18 cellular contexts compared by ENCODE assay signal in genomic region chr6:40932366-40932765, GRCh38.
"Had no signal": no experiment of that assay in that cellular context is flagged by ENCODE, and none has a peak within 500 bp of the region (broad histone marks: within the 10 kb centered on the region; RNA-seq: fewer than 3 reads in every experiment).

No MANE protein-coding gene starts in this region.

- H3K27ac ChIP-seq: adrenal gland, gastrocnemius medialis, neutrophil, parathyroid adenoma, thyroid gland had no signal

- H3K27me3 ChIP-seq: adrenal gland, gastrocnemius medialis, thyroid gland had no signal

- H2AFZ ChIP-seq: parathyroid adenoma had no signal

- ATAC-seq: activated T-cell treated with anti-CD3 and anti-CD28 coated beads, Interleukin-2, amount 50 U/mL, for 4 hours; gastrocnemius medialis; mucosa of descending colon; naive thymus-derived CD4-positive, alpha-beta T cell; stimulated activated naive B cell treated with anti-CD40 and anti-IgM and Interleukin-4, amounts not matched to agents 10 μg/mL and 1 μg/mL and 100 μg/mL, for 72 hours; T-cell had no signal

- FAIRE-seq: colon had no signal

- H3K9me3 Mint-ChIP-seq: activated naive CD4-positive, alpha-beta T cell treated with anti-CD3 and anti-CD28 coated beads, Interleukin-2, amount 50 U/mL, for 24 hours; activated T-cell treated with anti-CD3 and anti-CD28 coated beads, Interleukin-2, amount 50 U/mL, for 4 hours; naive thymus-derived CD4-positive, alpha-beta T cell; stimulated activated naive B cell treated with anti-CD40 and anti-IgM and Interleukin-4, amounts not matched to agents 10 μg/mL and 1 μg/mL and 100 μg/mL, for 72 hours; T-cell had no signal

- H3K36me3 ChIP-seq: adrenal gland, gastrocnemius medialis, neutrophil, thyroid gland had no signal

- H3K4me1 Mint-ChIP-seq: activated naive CD4-positive, alpha-beta T cell treated with anti-CD3 and anti-CD28 coated beads, Interleukin-2, amount 50 U/mL, for 24 hours; naive thymus-derived CD4-positive, alpha-beta T cell; stimulated activated naive B cell treated with anti-CD40 and anti-IgM and Interleukin-4, amounts not matched to agents 10 μg/mL and 1 μg/mL and 100 μg/mL, for 72 hours; T-cell had no signal

- H3K4me1 ChIP-seq: adrenal gland, parathyroid adenoma had no signal

- H3K36me3 Mint-ChIP-seq: activated naive CD4-positive, alpha-beta T cell treated with anti-CD3 and anti-CD28 coated beads, Interleukin-2, amount 50 U/mL, for 24 hours; naive thymus-derived CD4-positive, alpha-beta T cell; stimulated activated naive B cell treated with anti-CD40 and anti-IgM and Interleukin-4, amounts not matched to agents 10 μg/mL and 1 μg/mL and 100 μg/mL, for 72 hours; T-cell had no signal

- H3K79me2 ChIP-seq: parathyroid adenoma had no signal

- H3K4me3 ChIP-seq: adrenal gland, gastrocnemius medialis, mucosa of descending colon, thyroid gland had no signal

- H3K9ac ChIP-seq: parathyroid adenoma had no signal

- H3K9me3 ChIP-seq: adrenal gland, gastrocnemius medialis, mucosa of descending colon, neutrophil, thyroid gland had no signal

- H3K4me3 Mint-ChIP-seq: activated naive CD4-positive, alpha-beta T cell treated with anti-CD3 and anti-CD28 coated beads, Interleukin-2, amount 50 U/mL, for 24 hours; activated T-cell treated with anti-CD3 and anti-CD28 coated beads, Interleukin-2, amount 50 U/mL, for 4 hours; naive thymus-derived CD4-positive, alpha-beta T cell; stimulated activated naive B cell treated with anti-CD40 and anti-IgM and Interleukin-4, amounts not matched to agents 10 μg/mL and 1 μg/mL and 100 μg/mL, for 72 hours; T-cell had no signal

- DNase-seq: activated CD4-positive, alpha-beta T cell treated with anti-CD3 and anti-CD28 coated beads for 1 hour; activated CD4-positive, alpha-beta T cell treated with anti-CD3 and anti-CD28 coated beads, Interleukin-2, amount 50 U/mL, for 48 hours; activated effector memory CD4-positive, alpha-beta T cell treated with anti-CD3 and anti-CD28 coated beads, Interleukin-2, amount 50 U/mL, for 16 hours; activated T-cell treated with anti-CD3 and anti-CD28 coated beads, Interleukin-2, amount 50 U/mL, for 4 hours; adrenal gland; caudate nucleus; gastrocnemius medialis; mucosa of descending colon; naive thymus-derived CD4-positive, alpha-beta T cell; stimulated activated CD4-positive, alpha-beta T cell treated with anti-CD3 and anti-CD28 coated beads, Interleukin-2, amount 100 ng/mL, for 48 hours; stimulated activated naive B cell treated with anti-CD40 and anti-IgM and Interleukin-4, amounts not matched to agents 10 μg/mL and 1 μg/mL and 100 μg/mL, for 72 hours; T-cell; T-helper 9 cell; thyroid gland had no signal

- H3K27ac Mint-ChIP-seq: activated naive CD4-positive, alpha-beta T cell treated with anti-CD3 and anti-CD28 coated beads, Interleukin-2, amount 50 U/mL, for 24 hours; naive thymus-derived CD4-positive, alpha-beta T cell; stimulated activated naive B cell treated with anti-CD40 and anti-IgM and Interleukin-4, amounts not matched to agents 10 μg/mL and 1 μg/mL and 100 μg/mL, for 72 hours; T-cell had no signal
